20 cellular contexts compared by ENCODE assay signal in genomic region chr7:138352570-138353461, GRCh38.
DNase-seq lines count a peak whose midpoint lies in the region; ATAC-seq and TF ChIP-seq lines count a peak whose summit lies in the region.
"Had no signal": no experiment of that assay in that cellular context is flagged by ENCODE, and none has a peak within 500 bp of the region (broad histone marks: within the 10 kb centered on the region; RNA-seq: fewer than 3 reads in every experiment).

No MANE protein-coding gene starts in this region.

- no peak for TF ChIP-seq POLR2A in NB4 (IDR thresholded peaks at IDR 0.05; ENCODE audit: extremely low read depth, insufficient read length)

- H3K9ac ChIP-seq in mesendoderm (ENCODE audit: low read length), result no peak overlapping the region

- no peak overlapping the region for H3K4ac ChIP-seq in mesendoderm (ENCODE audit: low read depth, low read length)

- H3K27me3 ChIP-seq in brain microvascular endothelial cell (replicated peaks), result no peaks in the 10 kb centered on the region
- H3K27me3 ChIP-seq in mesendoderm (ENCODE audit: insufficient read depth, low read length, poor library complexity), result no peaks in the 10 kb centered on the region

- H3K18ac ChIP-seq in mesendoderm (ENCODE audit: low read length), result no peak overlapping the region

- no CpG with 5 or more reads among the region's 10 CpGs for WGBS in mesendoderm (ENCODE audit: extremely low coverage, insufficient coverage, low lambda C conversion rate)

- no peak overlapping the region for H3K56ac ChIP-seq in mesendoderm (ENCODE audit: low read length)

- no peak overlapping the region for H3K4me2 ChIP-seq in mesendoderm (ENCODE audit: low read length)

- no peak overlapping the region for H2BK120ac ChIP-seq in mesendoderm (ENCODE audit: low read depth, low read length)

- no peak overlapping the region for H2BK5ac ChIP-seq in mesendoderm (ENCODE audit: low read length)

- TF ChIP-seq CTCF in NB4 (IDR thresholded peaks at IDR 0.05; ENCODE audit: low read depth, low read length), result no peak
- no peak for TF ChIP-seq CTCF in brain microvascular endothelial cell (IDR thresholded peaks at IDR 0.05; ENCODE audit: low read depth, low read length, missing control alignments)
- no peak for TF ChIP-seq CTCF in GM10266 (IDR thresholded peaks at IDR 0.05; ENCODE audit: control insufficient read depth, insufficient read depth, low read depth, missing control alignments)

- no peaks in the 10 kb centered on the region for H3K4me1 ChIP-seq in mesendoderm (ENCODE audit: control insufficient read depth, low read depth, low read length)
- H3K4me1 ChIP-seq: psoas muscle had no signal

- peak overlapping the region; percentile 45 for H3K23ac ChIP-seq in mesendoderm (ENCODE audit: low read length)

- ATAC-seq in GM21515 (IDR thresholded peaks at IDR 0.05; ENCODE audit: unreplicated experiment), result no peak
- ATAC-seq: activated CD8-positive, alpha-beta T cell treated with anti-CD3 and anti-CD28 coated beads for 36 hours; activated T-cell treated with anti-CD3 and anti-CD28 coated beads, Interleukin-2, amount 50 U/mL, for 4 hours; left lobe of liver; psoas muscle had no signal

- no peak overlapping the region for H2BK15ac ChIP-seq in mesendoderm (replicated peaks; ENCODE audit: low read depth)

- no peak overlapping the region for H3K4me3 ChIP-seq in NB4 (ENCODE audit: low read depth, low read length)
- no peak overlapping the region for H3K4me3 ChIP-seq in brain microvascular endothelial cell (ENCODE audit: low read depth, low read length)
- H3K4me3 ChIP-seq in mesendoderm (ENCODE audit: low read length), result no peak overlapping the region
- H3K4me3 ChIP-seq: psoas muscle had no signal

- H2AK5ac ChIP-seq in mesendoderm (ENCODE audit: low read length), result no peak overlapping the region

- H4K5ac ChIP-seq in mesendoderm (ENCODE audit: low read length), result peak overlapping the region; percentile 81

- H3K36me3 ChIP-seq in brain microvascular endothelial cell (replicated peaks), result no peaks in the 10 kb centered on the region
- H3K36me3 ChIP-seq in mesendoderm (ENCODE audit: control insufficient read depth, insufficient read depth, low read length), result no peaks in the 10 kb centered on the region

- DNase-seq in EL (peak; percentile 23), NB4 (ENCODE audit: low read depth) (peak; percentile 34), brain microvascular endothelial cell (peak; percentile 49), mesendoderm (peak; percentile 58), GM10266 (ENCODE audit: extremely low spot score) (no peak), COLO829 (ENCODE audit: low spot score) (no peak)
- DNase-seq in stimulated activated CD4-positive, alpha-beta T cell treated with anti-CD3 and anti-CD28 coated beads, Interleukin-4, amount 100 ng/mL, for 1 hour, result no peak
- DNase-seq: activated CD8-positive, alpha-beta T cell treated with anti-CD3 and anti-CD28 coated beads for 36 hours; activated naive CD4-positive, alpha-beta T cell treated with anti-CD3 and anti-CD28 coated beads, Interleukin-2, amount 50 U/mL, for 16 hours; activated T-cell treated with anti-CD3 and anti-CD28 coated beads, Interleukin-2, amount 50 U/mL, for 4 hours; C1 segment of cervical spinal cord; Karpas-422; midbrain; NCI-H1417; NCI-H526; psoas muscle; SHP77; small intestine had no signal

- H3K79me2 ChIP-seq in mesendoderm (ENCODE audit: control insufficient read depth, insufficient read depth, low read length), result no peaks in the 10 kb centered on the region

- no peaks in the 10 kb centered on the region for H3K79me1 ChIP-seq in mesendoderm (ENCODE audit: low read length)

- no peak overlapping the region for H3K27ac ChIP-seq in brain microvascular endothelial cell
- no peak overlapping the region for H3K27ac ChIP-seq in mesendoderm (ENCODE audit: low read depth, low read length)
- H3K27ac ChIP-seq: psoas muscle had no signal

- in situ Hi-C loops in brain microvascular endothelial cell (cut with HindIII; ENCODE audit: low pct_ligation_motif_present, low sequenced_read_pairs), result no loop called here

- H4K8ac ChIP-seq in mesendoderm (ENCODE audit: low read depth, low read length), result no peak overlapping the region

Comparison
In these comparisons a context has a peak if more than half of its experiments do, and no peak if none do; other contexts are left out.
1. DNase-seq: peak in EL (single experiment), NB4 (single experiment), brain microvascular endothelial cell (single experiment) and mesendoderm (single experiment); none in GM10266 (single experiment), COLO829 (single experiment) and stimulated activated CD4-positive, alpha-beta T cell treated with anti-CD3 and anti-CD28 coated beads, Interleukin-4, amount 100 ng/mL, for 1 hour (single experiment).